Comparison of ENCODE assay signal across 19 cellular contexts in the genomic region with DNA sequence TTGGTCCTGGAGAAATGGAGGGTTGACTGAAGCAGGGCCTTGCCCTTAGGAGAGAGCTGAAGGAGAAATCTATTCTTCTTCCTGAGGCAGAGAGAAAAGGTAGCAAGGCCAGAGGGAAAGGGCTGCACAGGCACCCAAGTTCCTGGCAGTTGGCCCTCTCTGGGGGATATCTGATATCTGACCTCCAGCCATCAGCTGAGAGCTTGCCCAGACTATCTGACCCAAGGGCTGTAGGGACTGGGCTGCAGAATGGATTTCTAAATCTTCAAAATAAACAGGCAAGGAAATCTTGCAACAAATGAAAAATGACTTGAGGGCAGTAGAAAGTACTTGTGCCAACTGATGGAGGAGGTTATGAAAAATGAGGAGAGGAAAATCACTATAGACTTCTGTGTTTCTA. TPM values are rescaled to one million over a fixed set of nuclear protein-coding genes. Genes with fewer than 3 reads are reported as not detected.
"Had no signal": no experiment of that assay in that cellular context is flagged by ENCODE, and none has a peak within 500 bp of the region (broad histone marks: within the 10 kb centered on the region; RNA-seq: fewer than 3 reads in every experiment).

No MANE protein-coding gene starts in this region.

- H3K4me1 ChIP-seq: thyroid gland, uterus had no signal

- H3K27me3 ChIP-seq: adrenal gland, thyroid gland, uterus had no signal

- H3K27ac ChIP-seq: adrenal gland, stomach, thyroid gland, uterus had no signal

- H3K36me3 ChIP-seq: adrenal gland, stomach, thyroid gland, uterus had no signal

- H3K4me3 ChIP-seq: adrenal gland, stomach, thyroid gland, uterus had no signal

- DNase-seq: activated B cell treated with CpG ODN at 0.5 μM for 24 hours; activated CD4-positive, alpha-beta T cell treated with anti-CD3 and anti-CD28 coated beads, Interleukin-2, amount 10 ng/mL, durations not matched to agents 7 days and 5 days; activated CD8-positive, alpha-beta memory T cell treated with anti-CD3 and anti-CD28 coated beads for 24 hours; activated naive CD4-positive, alpha-beta T cell treated with anti-CD3 and anti-CD28 coated beads, Interleukin-2, amount 10 ng/mL, durations not matched to agents 7 days and 5 days; cortex of kidney; effector CD8-positive, alpha-beta T cell; stimulated activated CD4-positive, alpha-beta T cell treated with anti-CD3 and anti-CD28 coated beads, Interleukin-4, amount 100 ng/mL, for 4 hours; stomach; T-helper 1 cell; thyroid gland; uterus had no signal

- H3K4me3 Mint-ChIP-seq: activated B cell treated with CpG ODN at 0.5 μM for 24 hours; activated CD4-positive, alpha-beta T cell treated with anti-CD3 and anti-CD28 coated beads, Interleukin-2, amount 10 ng/mL, durations not matched to agents 7 days and 5 days; activated naive CD4-positive, alpha-beta T cell treated with anti-CD3 and anti-CD28 coated beads, Interleukin-2, amount 10 ng/mL, durations not matched to agents 7 days and 5 days; central memory CD8-positive, alpha-beta T cell; memory B cell had no signal

- H3K9me3 ChIP-seq: adrenal gland, stomach, thyroid gland, uterus had no signal

- H3K9me3 Mint-ChIP-seq: activated B cell treated with CpG ODN at 0.5 μM for 24 hours; activated CD4-positive, alpha-beta T cell treated with anti-CD3 and anti-CD28 coated beads, Interleukin-2, amount 10 ng/mL, durations not matched to agents 7 days and 5 days; activated naive CD4-positive, alpha-beta T cell treated with anti-CD3 and anti-CD28 coated beads, Interleukin-2, amount 10 ng/mL, durations not matched to agents 7 days and 5 days; activated T-helper 2 cell treated with anti-CD3 and anti-CD28 coated beads, Interferon-gamma antibody, Interleukin-2, Interleukin-4, amounts not matched to agents 10 μg/mL and 5 μg/mL and 100 μg/mL, durations not matched to agents 14 hours and 24 hours and 36 hours; central memory CD8-positive, alpha-beta T cell; memory B cell had no signal

- H3K27ac Mint-ChIP-seq: activated B cell treated with CpG ODN at 0.5 μM for 24 hours; activated CD4-positive, alpha-beta T cell treated with anti-CD3 and anti-CD28 coated beads, Interleukin-2, amount 10 ng/mL, durations not matched to agents 7 days and 5 days; activated naive CD4-positive, alpha-beta T cell treated with anti-CD3 and anti-CD28 coated beads, Interleukin-2, amount 10 ng/mL, durations not matched to agents 7 days and 5 days; activated T-helper 2 cell treated with anti-CD3 and anti-CD28 coated beads, Interferon-gamma antibody, Interleukin-2, Interleukin-4, amounts not matched to agents 10 μg/mL and 5 μg/mL and 100 μg/mL, durations not matched to agents 14 hours and 24 hours and 36 hours; memory B cell had no signal

- H3K27me3 Mint-ChIP-seq: central memory CD8-positive, alpha-beta T cell had no signal

- H3K36me3 Mint-ChIP-seq: activated naive CD4-positive, alpha-beta T cell treated with anti-CD3 and anti-CD28 coated beads, Interleukin-2, amount 10 ng/mL, durations not matched to agents 7 days and 5 days; memory B cell had no signal

RNA-seq across cellular contexts. Expression of a gene that starts 0.5 kb away (rescaled TPM):
- total RNA-seq: activated B cell treated with CpG ODN at 0.5 μM for 24 hours; activated CD4-positive, alpha-beta T cell treated with anti-CD3 and anti-CD28 coated beads, Interleukin-2, amount 10 ng/mL, durations not matched to agents 7 days and 5 days; activated T-helper 2 cell treated with anti-CD3 and anti-CD28 coated beads, Interferon-gamma antibody, Interleukin-2, Interleukin-4, amounts not matched to agents 10 μg/mL and 5 μg/mL and 100 μg/mL, durations not matched to agents 14 hours and 24 hours and 36 hours; skeletal muscle tissue; thyroid gland; uterus had no signal
- polyA plus RNA-seq: neural cell had no signal

RNA-seq across cellular contexts. Expression of a gene that starts 45.3 kb away (rescaled TPM):
- total RNA-seq: activated B cell treated with CpG ODN at 0.5 μM for 24 hours; activated CD4-positive, alpha-beta T cell treated with anti-CD3 and anti-CD28 coated beads, Interleukin-2, amount 10 ng/mL, durations not matched to agents 7 days and 5 days; activated T-helper 2 cell treated with anti-CD3 and anti-CD28 coated beads, Interferon-gamma antibody, Interleukin-2, Interleukin-4, amounts not matched to agents 10 μg/mL and 5 μg/mL and 100 μg/mL, durations not matched to agents 14 hours and 24 hours and 36 hours; fibroblast of villous mesenchyme; osteocyte; skeletal muscle tissue; thyroid gland had no signal
- polyA plus RNA-seq: neural cell had no signal
